ENCODE assay signal across 9 cellular contexts in genomic region chr4:1209821-1210220, GRCh38. TPM values are rescaled to one million over a fixed set of nuclear protein-coding genes. Genes with fewer than 3 reads are reported as not detected.
DNase-seq lines count a peak whose midpoint lies in the region; ATAC-seq and TF ChIP-seq lines count a peak whose summit lies in the region.
"Had no signal": no experiment of that assay in that cellular context is flagged by ENCODE, and none has a peak within 500 bp of the region (broad histone marks: within the 10 kb centered on the region; RNA-seq: fewer than 3 reads in every experiment).

No MANE protein-coding gene starts in this region.

- H3K36me3 ChIP-seq in IMR-90 (ENCODE audit: control insufficient read depth, insufficient read depth, low read length) (peaks cover 40% of the 10 kb centered on the region), esophagus muscularis mucosa (peaks cover 8 to 44% (median 35%) of the 10 kb centered on the region in 4 donors), lung (ENCODE audit: control insufficient read depth in 2 of 2, insufficient read depth in 2 of 2, low read length in 2 of 2) (peaks cover 0 to 38% of the 10 kb centered on the region in 2 donors), HAP-1 (replicated peaks) (peaks cover 18% of the 10 kb centered on the region)

- H3K9me3 Mint-ChIP-seq in stimulated activated memory B cell treated with anti-CD40 and anti-IgM and Interleukin-4, amounts not matched to agents 10 μg/mL and 1 μg/mL and 100 μg/mL, for 72 hours, result no peaks in the 10 kb centered on the region
- H3K9me3 Mint-ChIP-seq in stimulated activated naive CD8-positive, alpha-beta T cell treated with anti-CD3 and anti-CD28 coated beads, Interleukin-15, amount 100 ng/mL, for 72 hours, result no peaks in the 10 kb centered on the region
- H3K9me3 Mint-ChIP-seq: activated naive CD4-positive, alpha-beta T cell treated with anti-CD3 and anti-CD28 coated beads, Interleukin-2, amount 50 U/mL, for 72 hours had no signal

- H3K9ac ChIP-seq in IMR-90 (ENCODE audit: low read depth, low read length), result peak overlapping the region; percentile 61

- H2BK120ac ChIP-seq in IMR-90 (ENCODE audit: low read depth, low read length), result peak overlapping the region; percentile 82

- H3K9me1 ChIP-seq in IMR-90 (ENCODE audit: insufficient read depth, low read length), result peaks cover 13% of the 10 kb centered on the region

- H2AFZ ChIP-seq in IMR-90 (replicated peaks; ENCODE audit: low read length, poor library complexity), result peak overlapping the region; percentile 61

- H2AK5ac ChIP-seq in IMR-90 (ENCODE audit: low read depth, low read length), result peak overlapping the region; percentile 99

- peak overlapping the region; percentile 77 for H2BK5ac ChIP-seq in IMR-90 (ENCODE audit: low read depth, low read length, poor library complexity, severe bottlenecking)

- H4K91ac ChIP-seq in IMR-90 (ENCODE audit: insufficient read depth, low read depth, low read length), result peak overlapping the region; percentile 90

- dilution Hi-C loops in IMR-90 (cut with HindIII; ENCODE audit: low sequenced_read_pairs, unreplicated experiment), result no loop called here

- H3K4me2 ChIP-seq in IMR-90 (ENCODE audit: low read depth, low read length), result peak overlapping the region; percentile 42; the same call in 1 of the 2 replicates

- in situ Hi-C loops in IMR-90 (cut with MboI; ENCODE audit: low sequenced_read_pairs), result no loop called here
- in situ Hi-C loops in HAP-1 (cut with MboI; ENCODE audit: low sequenced_read_pairs), result no loop called here

- ATAC-seq in IMR-90 (ENCODE audit: low read depth) (peak; percentile 85), lung (ENCODE audit: insufficient read depth, low FRiP score) (peak; percentile 37)
- ATAC-seq in stimulated activated memory B cell treated with anti-CD40 and anti-IgM and Interleukin-4, amounts not matched to agents 10 μg/mL and 1 μg/mL and 100 μg/mL, for 72 hours, result no peak
- no peak for ATAC-seq in stimulated activated naive CD8-positive, alpha-beta T cell treated with anti-CD3 and anti-CD28 coated beads, Interleukin-15, amount 100 ng/mL, for 72 hours
- ATAC-seq: activated naive CD4-positive, alpha-beta T cell treated with anti-CD3 and anti-CD28 coated beads, Interleukin-2, amount 50 U/mL, for 72 hours had no signal

- CTCF ChIA-PET in IMR-90 (lab: Yijun Ruan, JAX), result no interaction called here

- POLR2A ChIA-PET in IMR-90 (lab: Charles Lee; ENCODE audit: unreplicated experiment), result no interaction called here

- H3K4me3 ChIP-seq in IMR-90 (ENCODE audit: insufficient read depth, low read depth, low read length), result no peak overlapping the region
- H3K4me3 ChIP-seq in esophagus muscularis mucosa, result no peak overlapping the region
- H3K4me3 ChIP-seq in lung, result no peak overlapping the region
- no peak overlapping the region for H3K4me3 ChIP-seq in HAP-1

- peak overlapping the region; percentile 84; the same call in 1 of the 2 replicates for H3K23ac ChIP-seq in IMR-90 (ENCODE audit: low read depth, low read length)

- no peaks in the 10 kb centered on the region for H4K20me1 ChIP-seq in IMR-90 (ENCODE audit: insufficient read depth, low read length)

- no peak for TF ChIP-seq EP300 in esophagus muscularis mucosa (IDR thresholded peaks at IDR 0.05)

- peaks cover 50% of the 10 kb centered on the region for H3K36me3 Mint-ChIP-seq in stimulated activated memory B cell treated with anti-CD40 and anti-IgM and Interleukin-4, amounts not matched to agents 10 μg/mL and 1 μg/mL and 100 μg/mL, for 72 hours

- peak overlapping the region; percentile 17 for H3K27ac Mint-ChIP-seq in stimulated activated memory B cell treated with anti-CD40 and anti-IgM and Interleukin-4, amounts not matched to agents 10 μg/mL and 1 μg/mL and 100 μg/mL, for 72 hours
- peak overlapping the region in 1 of 2 donors; percentile 83 for H3K27ac Mint-ChIP-seq in stimulated activated naive CD8-positive, alpha-beta T cell treated with anti-CD3 and anti-CD28 coated beads, Interleukin-15, amount 100 ng/mL, for 72 hours
- H3K27ac Mint-ChIP-seq: activated naive CD4-positive, alpha-beta T cell treated with anti-CD3 and anti-CD28 coated beads, Interleukin-2, amount 50 U/mL, for 72 hours had no signal

- peaks cover 0 to 29% of the 10 kb centered on the region in 2 experiments; a peak in 3 of 4 replicates for H3K79me1 ChIP-seq in IMR-90 (ENCODE audit: low read depth in 1 of 2, low read length in 2 of 2)

- TF ChIP-seq POLR2A in IMR-90 (IDR thresholded peaks at IDR 0.05; ENCODE audit: low read depth, low read length) (no peak), esophagus muscularis mucosa (IDR thresholded peaks at IDR 0.05; ENCODE audit: low read depth) (no peak)

- peak overlapping the region; percentile 19 to 88; a peak in 3 of 4 replicates for H4K8ac ChIP-seq in IMR-90 (ENCODE audit: low read depth in 2 of 2, low read length in 2 of 2)

- peak overlapping the region; percentile 74 for H3K18ac ChIP-seq in IMR-90 (ENCODE audit: low read depth, low read length)

- peak overlapping the region; percentile 67; the same call in 1 of the 2 replicates for H2BK20ac ChIP-seq in IMR-90 (ENCODE audit: low read depth, low read length)

- peaks cover 18% of the 10 kb centered on the region for H3K4me1 Mint-ChIP-seq in stimulated activated memory B cell treated with anti-CD40 and anti-IgM and Interleukin-4, amounts not matched to agents 10 μg/mL and 1 μg/mL and 100 μg/mL, for 72 hours
- H3K4me1 Mint-ChIP-seq in stimulated activated naive CD8-positive, alpha-beta T cell treated with anti-CD3 and anti-CD28 coated beads, Interleukin-15, amount 100 ng/mL, for 72 hours, result peaks cover 15% of the 10 kb centered on the region

- peak overlapping the region; percentile 91 for H3K14ac ChIP-seq in IMR-90 (replicated peaks; ENCODE audit: low read depth, low read length)

- peak overlapping the region; percentile 53; the same call in 1 of the 3 replicates for H2BK15ac ChIP-seq in IMR-90 (ENCODE audit: low read depth, low read length)

- peaks cover 34% of the 10 kb centered on the region for H3K4me1 ChIP-seq in IMR-90 (ENCODE audit: control insufficient read depth, insufficient read depth, low read length)
- H3K4me1 ChIP-seq in esophagus muscularis mucosa, result peaks cover 46 to 93% (median 83%) of the 10 kb centered on the region in 4 donors
- peaks cover 10 to 36% of the 10 kb centered on the region in 2 donors for H3K4me1 ChIP-seq in lung (ENCODE audit: control insufficient read depth in 2 of 2, insufficient read depth in 2 of 2, low read length in 2 of 2)
- no peaks in the 10 kb centered on the region for H3K4me1 ChIP-seq in HAP-1

- H3K4ac ChIP-seq in IMR-90 (ENCODE audit: low read depth, low read length), result peak overlapping the region; percentile 95

- BruUV-seq in IMR-90 (replicated peaks; lab: Mats Ljungman, UMichigan), result no TSS peak

- H3K9me3 ChIP-seq in IMR-90 (ENCODE audit: control insufficient read depth, insufficient read depth, low read length) (no peaks in the 10 kb centered on the region), esophagus muscularis mucosa (no peaks in the 10 kb centered on the region), lung (ENCODE audit: control insufficient read depth in 2 of 2, insufficient read depth in 1 of 2, low read length in 1 of 2) (no peaks in the 10 kb centered on the region), HAP-1 (no peaks in the 10 kb centered on the region)

- intact Hi-C loops in IMR-90 (cut with micrococcal nuclease), result loop anchor here (1.0 to 2.0 kb wide), 2 partner anchors 37 to 80 kb away; partner anchors contain the start of gene SPON2
- intact Hi-C loops in esophagus muscularis mucosa (cut with DNase I), result loop anchor here (5.0 kb wide), 2 partner anchors 37 to 43 kb away; partner anchors contain the start of gene CTBP1

- peak overlapping the region; percentile 59 for H2AK9ac ChIP-seq in IMR-90 (replicated peaks; ENCODE audit: low read depth, low read length, poor library complexity)

- WGBS in IMR-90 (ENCODE audit: extremely low coverage in 2 of 2, insufficient read length in 1 of 2), 2 experiments, result 6% methylated on average over 2 of the region's 11 CpGs; no CpG with 5 or more reads in 1 of the 2 experiments
- WGBS in esophagus muscularis mucosa, result 40% methylated on average over 2 of the region's 11 CpGs
- 51 to 71% methylated on average over 10 to 11 of the region's 11 CpGs for WGBS in lung, 2 donors

- H3K56ac ChIP-seq in IMR-90 (ENCODE audit: extremely low read depth, insufficient read depth, low read length), result peak overlapping the region; percentile 58; the same call in 1 of the 2 replicates

- TF ChIP-seq CTCF in IMR-90 (conservative IDR thresholded peaks at IDR 0.05; ENCODE audit: low read depth, low read length), result no peak
- no peak for TF ChIP-seq CTCF in esophagus muscularis mucosa (IDR thresholded peaks at IDR 0.05)
- TF ChIP-seq CTCF in lung (IDR thresholded peaks at IDR 0.05; ENCODE audit: control extremely low read depth, extremely low read depth), result no peak

- peak overlapping the region; percentile 88 for H3K27ac ChIP-seq in IMR-90 (ENCODE audit: insufficient read depth, low read length)
- H3K27ac ChIP-seq in esophagus muscularis mucosa (replicated peaks in 1 of 4), result peak overlapping the region; percentile 58 to 75 (median 66)
- peak overlapping the region in 1 of 2 donors; percentile 88 for H3K27ac ChIP-seq in lung (ENCODE audit: low read depth in 1 of 2, low read length in 1 of 2)

- H3K4me3 Mint-ChIP-seq in stimulated activated memory B cell treated with anti-CD40 and anti-IgM and Interleukin-4, amounts not matched to agents 10 μg/mL and 1 μg/mL and 100 μg/mL, for 72 hours, result no peak overlapping the region
- H3K4me3 Mint-ChIP-seq in stimulated activated naive CD8-positive, alpha-beta T cell treated with anti-CD3 and anti-CD28 coated beads, Interleukin-15, amount 100 ng/mL, for 72 hours, result no peak overlapping the region

- no peak for TF ChIP-seq RAD21 in IMR-90 (IDR thresholded peaks at IDR 0.05; ENCODE audit: low read length)

- no peaks in the 10 kb centered on the region for H3K27me3 Mint-ChIP-seq in stimulated activated memory B cell treated with anti-CD40 and anti-IgM and Interleukin-4, amounts not matched to agents 10 μg/mL and 1 μg/mL and 100 μg/mL, for 72 hours
- no peaks in the 10 kb centered on the region for H3K27me3 Mint-ChIP-seq in stimulated activated naive CD8-positive, alpha-beta T cell treated with anti-CD3 and anti-CD28 coated beads, Interleukin-15, amount 100 ng/mL, for 72 hours

- H3K27me3 ChIP-seq in IMR-90 (ENCODE audit: control insufficient read depth, insufficient read depth, low read length), result no peaks in the 10 kb centered on the region
- H3K27me3 ChIP-seq in esophagus muscularis mucosa, result no peaks in the 10 kb centered on the region
- H3K27me3 ChIP-seq in lung (ENCODE audit: control insufficient read depth, insufficient read depth), result no peaks in the 10 kb centered on the region
- H3K27me3 ChIP-seq in HAP-1 (ENCODE audit: low read depth), result no peaks in the 10 kb centered on the region

- H4K5ac ChIP-seq in IMR-90 (ENCODE audit: low read depth, low read length), result peak overlapping the region; percentile 83

- DNase-seq in IMR-90, result peak; percentile 80
- peak; percentile 94 for DNase-seq in esophagus muscularis mucosa (ENCODE audit: extremely low spot score)
- DNase-seq in lung (ENCODE audit: low spot score), result peak; percentile 63
- DNase-seq in stimulated activated naive CD8-positive, alpha-beta T cell treated with anti-CD3 and anti-CD28 coated beads, Interleukin-15, amount 100 ng/mL, for 72 hours, result no peak
- no peak for DNase-seq in ecto neural progenitor cell (ENCODE audit: low spot score)
- no peak for DNase-seq in HAP-1 (ENCODE audit: low spot score in 2 of 2)
- DNase-seq in COLO668 (lab: John Stamatoyannopoulos, UW; ENCODE audit: unreplicated experiment), result no peak

RNA-seq across cellular contexts. Expression of gene SPON2, which starts 37.4 kb away (rescaled TPM):
- total RNA-seq in IMR-90 (2012; rRNA removed) (21.1 and 21.7 TPM in 2 replicates), esophagus muscularis mucosa (10 to 100 TPM; 21.3 to 72.9 (median 58.3) TPM), lung (100 to 1,000 TPM in 1 of 2 donors, 10 to 100 TPM in 1; 31.6 to 106 TPM)
- polyA plus RNA-seq in IMR-90 (2012; rRNA removed) (177 and 209 TPM in 2 replicates), lung (100 to 1,000 TPM in 1 of 2 donors, 10 to 100 TPM in 1; 21.0 to 105 TPM)
- polyA plus RNA-seq in IMR-90 (2012; cell fraction: cytosol; rRNA removed), result 208 and 420 TPM in 2 replicates
- 476 and 980 TPM in 2 replicates for polyA plus RNA-seq in IMR-90 (2012; cell fraction: nucleus; rRNA removed; ENCODE audit: low replicate concordance)

RNA-seq across cellular contexts. Expression of gene CTBP1, which starts 39.1 kb away (rescaled TPM):
- 147 TPM in 2 replicates for total RNA-seq in IMR-90 (2012; rRNA removed)
- polyA plus RNA-seq in IMR-90 (2012; rRNA removed), result 212 and 237 TPM in 2 replicates
- polyA plus RNA-seq in IMR-90 (2012; cell fraction: cytosol; rRNA removed), result 167 and 315 TPM in 2 replicates
- polyA plus RNA-seq in IMR-90 (2012; cell fraction: nucleus; rRNA removed; ENCODE audit: low replicate concordance), result 377 and 892 TPM in 2 replicates
- total RNA-seq in esophagus muscularis mucosa, result 100 to 1,000 TPM; 110 to 245 (median 172) TPM
- 100 to 1,000 TPM; 121 to 204 TPM for total RNA-seq in lung
- 100 to 1,000 TPM; 126 to 150 TPM for polyA plus RNA-seq in lung

Comparison
In these comparisons a context has a peak if more than half of its experiments do, and no peak if none do; other contexts are left out.
1. ATAC-seq: peak in IMR-90 (single experiment) and lung (single experiment); none in stimulated activated memory B cell treated with anti-CD40 and anti-IgM and Interleukin-4, amounts not matched to agents 10 μg/mL and 1 μg/mL and 100 μg/mL, for 72 hours (single experiment) and stimulated activated naive CD8-positive, alpha-beta T cell treated with anti-CD3 and anti-CD28 coated beads, Interleukin-15, amount 100 ng/mL, for 72 hours (single experiment).
2. DNase-seq: peak in IMR-90 (single experiment), esophagus muscularis mucosa (single experiment) and lung (single experiment); none in stimulated activated naive CD8-positive, alpha-beta T cell treated with anti-CD3 and anti-CD28 coated beads, Interleukin-15, amount 100 ng/mL, for 72 hours (0 of 2), ecto neural progenitor cell (single experiment), HAP-1 (0 of 2) and COLO668 (single experiment).